Comparison of ENCODE assay signal across 24 cellular contexts in the genomic region with DNA sequence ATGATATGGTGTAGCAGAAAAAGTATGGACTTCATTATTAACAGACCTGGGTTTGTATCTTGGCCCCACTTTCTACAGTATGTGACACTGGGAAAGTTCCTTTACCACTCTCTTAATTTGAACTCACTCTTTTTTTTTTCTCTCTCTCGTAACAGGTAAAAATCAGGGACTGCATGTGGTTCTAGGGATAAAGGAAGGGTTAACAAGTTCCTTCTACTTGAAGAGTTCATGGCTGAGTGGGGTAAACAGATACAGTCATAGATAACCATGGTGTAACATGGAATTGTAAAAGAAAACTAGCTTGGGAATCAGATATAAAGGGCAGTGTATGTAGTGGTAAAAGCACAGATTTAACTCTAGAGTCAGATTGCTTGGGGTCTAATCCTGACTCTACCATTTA.
"Had no signal": no experiment of that assay in that cellular context is flagged by ENCODE, and none has a peak within 500 bp of the region (broad histone marks: within the 10 kb centered on the region; RNA-seq: fewer than 3 reads in every experiment).

No MANE protein-coding gene starts in this region.

- H3K4me3 ChIP-seq: adrenal gland, ascending aorta, cardiac muscle cell, left ventricle myocardium inferior, smooth muscle cell, transverse colon had no signal

- H3K4me2 ChIP-seq: smooth muscle cell had no signal

- FAIRE-seq: endothelial cell of umbilical vein had no signal

- H3K27ac Mint-ChIP-seq: activated naive CD8-positive, alpha-beta T cell; activated T-cell treated with anti-CD3 and anti-CD28 coated beads, Interleukin-2, amount 50 U/mL, for 72 hours; effector memory CD8-positive, alpha-beta T cell; nephron progenitor cell; T-helper 2 cell treated with Interferon-gamma antibody and Interleukin-4, amounts not matched to agents 5 μg/mL and 100 μg/mL, for 36 hours had no signal

- H3K27me3 ChIP-seq: adrenal gland, ascending aorta, cardiac muscle cell, neutrophil, transverse colon had no signal

- ATAC-seq: activated T-cell treated with anti-CD3 and anti-CD28 coated beads, Interleukin-2, amount 50 U/mL, for 72 hours; effector memory CD8-positive, alpha-beta T cell had no signal

- H3K9me3 Mint-ChIP-seq: activated T-cell treated with anti-CD3 and anti-CD28 coated beads, Interleukin-2, amount 50 U/mL, for 72 hours; effector memory CD8-positive, alpha-beta T cell; naive B cell; T-helper 2 cell treated with Interferon-gamma antibody and Interleukin-4, amounts not matched to agents 5 μg/mL and 100 μg/mL, for 36 hours had no signal

- H3K9me3 ChIP-seq: adrenal gland, ascending aorta, left ventricle myocardium inferior, neutrophil, transverse colon had no signal

- DNase-seq: activated CD4-positive, alpha-beta T cell treated with anti-CD3 and anti-CD28 coated beads for 4 hours; activated CD4-positive, alpha-beta T cell treated with anti-CD3 and anti-CD28 coated beads, Interleukin-2, amount 50 U/mL, for 4 hours; activated naive CD4-positive, alpha-beta T cell treated with Interleukin-2 at 50 U/mL for 16 hours; activated T-cell treated with anti-CD3 and anti-CD28 coated beads for 4 hours; activated T-cell treated with anti-CD3 and anti-CD28 coated beads, Interleukin-2, amount 50 U/mL, for 72 hours; adrenal gland; cortex of kidney; effector memory CD8-positive, alpha-beta T cell; hypothalamus; left ventricle myocardium inferior; naive B cell; nephron progenitor cell; stimulated activated CD4-positive, alpha-beta T cell treated with anti-CD3 and anti-CD28 coated beads, Interleukin-2, amount 100 ng/mL, for 24 hours; stimulated activated naive CD4-positive, alpha-beta T cell treated with Interleukin-2 at 50 U/mL for 16 hours; transverse colon had no signal

- H3K4me3 Mint-ChIP-seq: activated naive CD8-positive, alpha-beta T cell; activated T-cell treated with anti-CD3 and anti-CD28 coated beads, Interleukin-2, amount 50 U/mL, for 72 hours; brain; effector memory CD8-positive, alpha-beta T cell; naive B cell; nephron progenitor cell; T-helper 2 cell treated with Interferon-gamma antibody and Interleukin-4, amounts not matched to agents 5 μg/mL and 100 μg/mL, for 36 hours had no signal

- H3K27me3 Mint-ChIP-seq: activated naive CD8-positive, alpha-beta T cell; brain; effector memory CD8-positive, alpha-beta T cell; naive B cell; progenitor cell of endocrine pancreas had no signal

- H3K27ac ChIP-seq: adrenal gland, ascending aorta, cardiac muscle cell, left ventricle myocardium inferior, neutrophil, transverse colon had no signal

- H3K36me3 ChIP-seq: adrenal gland, ascending aorta, cardiac muscle cell, left ventricle myocardium inferior, neutrophil, transverse colon had no signal

- H3K36me3 Mint-ChIP-seq: activated naive CD8-positive, alpha-beta T cell; naive B cell had no signal
